In the genomic region with DNA sequence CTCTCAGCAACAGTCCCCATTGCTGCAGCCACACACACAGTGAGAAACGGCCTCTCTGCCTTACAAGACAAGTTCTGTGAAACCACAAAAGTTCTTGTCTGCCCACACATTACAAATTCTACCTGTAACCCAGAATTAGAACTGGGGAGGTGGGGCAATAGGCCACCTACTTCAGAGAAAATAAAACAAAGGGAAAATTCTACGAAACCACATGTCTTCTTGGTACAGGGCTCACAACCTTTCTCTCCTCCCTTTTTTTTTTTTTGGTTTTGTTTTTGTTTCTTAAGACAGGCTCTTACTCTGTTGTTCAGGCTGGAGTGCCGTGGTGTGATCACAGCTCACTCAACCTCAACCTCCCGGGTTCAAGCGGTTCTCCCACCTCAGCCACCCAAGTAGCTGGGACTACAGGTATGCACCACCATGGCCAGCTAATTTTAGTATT, we compare ENCODE assay signal across 8 cellular contexts.
A peak's percentile ranks its signal among the peaks of the same experiment; 100 is the strongest.
DNase-seq lines count a peak whose midpoint lies in the region; ATAC-seq lines count a peak whose summit lies in the region.

No MANE protein-coding gene starts in this region.

- peak; percentile 90 for ATAC-seq in GM19397 (IDR thresholded peaks at IDR 0.05; ENCODE audit: unreplicated experiment)
- ATAC-seq in HG03103 (IDR thresholded peaks at IDR 0.05; ENCODE audit: low read depth, unreplicated experiment) = peak; percentile 90

- peak; percentile 35 for DNase-seq in activated T-cell treated with anti-CD3 and anti-CD28 coated beads, Interleukin-2, amount 50 U/mL, for 1 hour
- peak; percentile 37 for DNase-seq in stimulated activated CD8-positive, alpha-beta memory T cell treated with anti-CD3 and anti-CD28 coated beads, Interleukin-4, amount 100 ng/mL, for 48 hours
- no peak for DNase-seq in NCI-H2107 (lab: John Stamatoyannopoulos, UW)
- DNase-seq in AML-193 (lab: John Stamatoyannopoulos, UW) = no peak
- no peak for DNase-seq in SIG-M5 treated with dmso at 0.1 percent for 504 hours (lab: John Stamatoyannopoulos, UW; ENCODE audit: unreplicated experiment)
- no peak for DNase-seq in RKO (ENCODE audit: low spot score)

Comparison
In these comparisons a context has a peak if more than half of its experiments do, and no peak if none do; other contexts are left out.
1. DNase-seq: peak in activated T-cell treated with anti-CD3 and anti-CD28 coated beads, Interleukin-2, amount 50 U/mL, for 1 hour (single experiment) and stimulated activated CD8-positive, alpha-beta memory T cell treated with anti-CD3 and anti-CD28 coated beads, Interleukin-4, amount 100 ng/mL, for 48 hours (single experiment); none in NCI-H2107 (single experiment), AML-193 (0 of 2), SIG-M5 treated with dmso at 0.1 percent for 504 hours (single experiment) and RKO (single experiment).